ENCODE assay signal across 35 cellular contexts in the genomic region with DNA sequence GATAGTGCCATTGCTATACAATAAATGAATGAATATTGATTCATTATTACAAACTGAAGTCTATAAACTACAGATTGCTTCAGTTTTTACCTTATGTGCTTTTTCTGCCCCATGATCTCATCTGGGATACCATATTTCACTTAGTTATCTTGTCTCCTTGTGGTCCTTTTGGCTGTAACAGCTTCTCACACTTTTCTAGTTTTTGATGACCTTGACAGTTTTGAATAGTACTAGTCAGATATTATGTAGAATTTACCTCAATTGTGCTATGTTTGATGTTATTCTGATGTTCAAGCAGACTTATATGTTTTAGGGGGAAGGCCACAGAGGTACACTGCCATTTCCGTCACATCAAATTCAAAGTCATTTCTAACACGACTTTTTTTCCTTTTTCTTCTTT.
"Had no signal": no experiment of that assay in that cellular context is flagged by ENCODE, and none has a peak within 500 bp of the region (broad histone marks: within the 10 kb centered on the region; RNA-seq: fewer than 3 reads in every experiment).

No MANE protein-coding gene starts in this region.

- H3K4me3 ChIP-seq: MG63 had no signal

- H3K36me3 ChIP-seq: MG63 had no signal

- DNase-seq: Karpas-422, Kasumi-1, MG63, MM.1S, MV-4-11, NCI-H1048, NCI-H1092, NCI-H1092 treated with DMSO at 0.1 percent for 48 hours, NCI-H1105, NCI-H1105 treated with DMSO at 0.1 percent for 48 hours, NCI-H1417, NCI-H1417 treated with DMSO at 0.1 percent for 48 hours, NCI-H1436, NCI-H1436 treated with DMSO at 0.1 percent for 48 hours, NCI-H146, NCI-H1694, NCI-H1694 treated with DMSO at 0.1 percent for 48 hours, NCI-H187, NCI-H187 treated with DMSO at 0.1 percent for 48 hours, NCI-H1930, NCI-H2029, NCI-H2029 treated with DMSO at 0.1 percent for 48 hours, NCI-H2081, NCI-H2081 treated with DMSO at 0.1 percent for 48 hours, NCI-H2107, NCI-H2171, NCI-H2171 treated with DMSO at 0.1 percent for 48 hours, NCI-H2227 treated with DMSO at 0.1 percent for 48 hours, NCI-H226, NCI-H345, NCI-H446, NCI-H446 treated with DMSO at 0.1 percent for 48 hours, NCI-H510A, NCI-H510A treated with DMSO at 0.1 percent for 48 hours, NCI-H524 had no signal

- H3K27me3 ChIP-seq: MG63 had no signal

- H3K9me3 ChIP-seq: MG63 had no signal
